Comparison of ENCODE assay signal across 8 cellular contexts in genomic region chr11:7512525-7513209, GRCh38. TPM values are rescaled to one million over a fixed set of nuclear protein-coding genes. Genes with fewer than 3 reads are reported as not detected.
DNase-seq lines count a peak whose midpoint lies in the region; ATAC-seq and TF ChIP-seq lines count a peak whose summit lies in the region.

No MANE protein-coding gene starts in this region.

- POLR2A ChIA-PET in activated CD4-positive, alpha-beta memory T cell treated with anti-CD3 and anti-CD28 coated beads, Interleukin-2, amount 10 ng/mL, durations not matched to agents 7 days and 5 days (lab: Charles Lee), result interaction anchor here (1.0 to 2.3 kb wide), 6 partner anchors 13 to 178 kb away, joined by 3 to 7 read pairs (median 3); no protein-coding TSS in a partner anchor

- no peak for TF ChIP-seq CTCF in osteoblast (IDR thresholded peaks at IDR 0.05; ENCODE audit: extremely low read depth, low read depth, low read length)

- H4K20me1 ChIP-seq in osteoblast (ENCODE audit: insufficient read depth, low read length), result no peaks in the 10 kb centered on the region

- H3K79me2 ChIP-seq in osteoblast (ENCODE audit: insufficient read depth, low read length), result no peaks in the 10 kb centered on the region

- no peaks in the 10 kb centered on the region for H3K36me3 ChIP-seq in osteoblast (ENCODE audit: insufficient read depth, low read length)

- CTCF ChIA-PET in activated CD4-positive, alpha-beta memory T cell treated with anti-CD3 and anti-CD28 coated beads, Interleukin-2, amount 10 ng/mL, durations not matched to agents 7 days and 5 days (lab: Charles Lee), result interaction anchor here (0.7 to 4.2 kb wide), 33 partner anchors 11 to 415 kb away, joined by 3 to 46 read pairs (median 4); no protein-coding TSS in a partner anchor

- no peaks in the 10 kb centered on the region for H3K36me3 Mint-ChIP-seq in activated CD4-positive, alpha-beta memory T cell treated with anti-CD3 and anti-CD28 coated beads, Interleukin-2, amount 10 ng/mL, durations not matched to agents 7 days and 5 days (ENCODE audit: low read depth)

- peak overlapping the region; percentile 38 for H3K27ac ChIP-seq in osteoblast (ENCODE audit: low read depth, low read length)

- H2AFZ ChIP-seq in osteoblast (ENCODE audit: low read length), result peak overlapping the region; percentile 93

- H3K4me3 ChIP-seq in osteoblast (ENCODE audit: insufficient read depth, low read length), result peak overlapping the region; percentile 86

- H3K4me3 Mint-ChIP-seq in activated CD4-positive, alpha-beta memory T cell treated with anti-CD3 and anti-CD28 coated beads, Interleukin-2, amount 10 ng/mL, durations not matched to agents 7 days and 5 days, result peak overlapping the region; percentile 89

- peak overlapping the region; percentile 97 for H3K4me2 ChIP-seq in osteoblast (ENCODE audit: insufficient read depth, low read length)

- peaks cover 27% of the 10 kb centered on the region for H3K27me3 Mint-ChIP-seq in activated CD4-positive, alpha-beta memory T cell treated with anti-CD3 and anti-CD28 coated beads, Interleukin-2, amount 10 ng/mL, durations not matched to agents 7 days and 5 days

- no peaks in the 10 kb centered on the region for H3K9me3 ChIP-seq in osteoblast (ENCODE audit: low read depth, low read length)

- DNase-seq in DMS53 treated with DMSO at 0.1 percent for 48 hours (lab: John Stamatoyannopoulos, UW; ENCODE audit: unreplicated experiment), result peak; percentile 46
- no peak for DNase-seq in activated CD4-positive, alpha-beta memory T cell treated with anti-CD3 and anti-CD28 coated beads, Interleukin-2, amount 10 ng/mL, durations not matched to agents 7 days and 5 days
- peak; percentile 88 for DNase-seq in germinal center (ENCODE audit: low spot score)
- DNase-seq in osteoblast (ENCODE audit: insufficient read length, low spot score, missing footprints), result peak; percentile 91
- no peak for DNase-seq in SW 1271 (lab: John Stamatoyannopoulos, UW)
- DNase-seq in HK-2 (ENCODE audit: unreplicated experiment), result no peak

- peaks cover 30% of the 10 kb centered on the region for H3K4me1 Mint-ChIP-seq in activated CD4-positive, alpha-beta memory T cell treated with anti-CD3 and anti-CD28 coated beads, Interleukin-2, amount 10 ng/mL, durations not matched to agents 7 days and 5 days

- peak; percentile 62 for ATAC-seq in GM19397 (IDR thresholded peaks at IDR 0.05; ENCODE audit: unreplicated experiment)
- peak; percentile 65 for ATAC-seq in HG03460 (IDR thresholded peaks at IDR 0.05; ENCODE audit: unreplicated experiment)

- peaks cover 25% of the 10 kb centered on the region for H3K27me3 ChIP-seq in osteoblast (ENCODE audit: insufficient read depth, low read length)

- H3K9me3 Mint-ChIP-seq in activated CD4-positive, alpha-beta memory T cell treated with anti-CD3 and anti-CD28 coated beads, Interleukin-2, amount 10 ng/mL, durations not matched to agents 7 days and 5 days, result no peaks in the 10 kb centered on the region

- peaks cover 14% of the 10 kb centered on the region for H3K4me1 ChIP-seq in osteoblast (ENCODE audit: insufficient read depth, low read length)

- H3K27ac Mint-ChIP-seq in activated CD4-positive, alpha-beta memory T cell treated with anti-CD3 and anti-CD28 coated beads, Interleukin-2, amount 10 ng/mL, durations not matched to agents 7 days and 5 days, result peak overlapping the region; percentile 87

RNA-seq across cellular contexts. Expression of gene PPFIBP2, which starts 1.1 kb away (rescaled TPM):
- total RNA-seq in activated CD4-positive, alpha-beta memory T cell treated with anti-CD3 and anti-CD28 coated beads, Interleukin-2, amount 10 ng/mL, durations not matched to agents 7 days and 5 days, result 10 to 100 TPM; 21.9 to 24.7 TPM
- total RNA-seq in osteoblast, result 16.8 and 25.0 TPM in 2 replicates

RNA-seq across cellular contexts. Expression of gene OLFML1, which starts 27.4 kb away (rescaled TPM):
- not detected for total RNA-seq in activated CD4-positive, alpha-beta memory T cell treated with anti-CD3 and anti-CD28 coated beads, Interleukin-2, amount 10 ng/mL, durations not matched to agents 7 days and 5 days
- 20.3 and 33.0 TPM in 2 replicates for total RNA-seq in osteoblast

Comparison
In these comparisons a context has a peak if more than half of its experiments do, and no peak if none do; other contexts are left out.
1. DNase-seq: peak in DMS53 treated with DMSO at 0.1 percent for 48 hours (single experiment), germinal center (single experiment) and osteoblast (single experiment); none in activated CD4-positive, alpha-beta memory T cell treated with anti-CD3 and anti-CD28 coated beads, Interleukin-2, amount 10 ng/mL, durations not matched to agents 7 days and 5 days (single experiment), SW 1271 (0 of 2) and HK-2 (single experiment).
2. RNA of gene OLFML1, which starts 27.4 kb away (total RNA-seq): 20.3 to 33.0 TPM in osteoblast; not detected in activated CD4-positive, alpha-beta memory T cell treated with anti-CD3 and anti-CD28 coated beads, Interleukin-2, amount 10 ng/mL, durations not matched to agents 7 days and 5 days; every median in the first group is over 10 times any median in the second.